ENCODE assay signal across 7 cellular contexts in genomic region chr16:10966563-10966962, GRCh38. TPM values are rescaled to one million over a fixed set of nuclear protein-coding genes. Genes with fewer than 3 reads are reported as not detected.
DNase-seq lines count a peak whose midpoint lies in the region; ATAC-seq and TF ChIP-seq lines count a peak whose summit lies in the region.
"Not testable (repeated sequence)": the region's sequence is repeated elsewhere in the genome, so short reads cannot be mapped to it uniquely, and the experiment has no call there.

No MANE protein-coding gene starts in this region.

- H3K9me3 ChIP-seq in T-helper 17 cell (ENCODE audit: control insufficient read depth, low read length, poor library complexity, severe bottlenecking): not testable (repeated sequence)

- H3K4me1 Mint-ChIP-seq in T-helper 17 cell: peaks cover 28% of the 10 kb centered on the region
- peaks cover 66% of the 10 kb centered on the region for H3K4me1 Mint-ChIP-seq in activated CD4-positive, alpha-beta memory T cell treated with anti-CD3 and anti-CD28 coated beads for 36 hours (ENCODE audit: low read depth)
- H3K4me1 Mint-ChIP-seq in activated T-helper 1 cell treated with anti-CD3 and anti-CD28 coated beads, Interleukin-12 subunit alpha, Interleukin-12 subunit beta, Interleukin-2, Interleukin-4 antibody, amounts not matched to agents 30 ng/mL and 10 ng/mL and 1 ng/mL, durations not matched to agents 14 hours and 24 hours and 36 hours (ENCODE audit: low read depth): peaks cover 76% of the 10 kb centered on the region
- peaks cover 41% of the 10 kb centered on the region for H3K4me1 Mint-ChIP-seq in activated naive CD8-positive, alpha-beta T cell (ENCODE audit: low read depth)
- peaks cover 48% of the 10 kb centered on the region for H3K4me1 Mint-ChIP-seq in stimulated activated effector memory CD8-positive, alpha-beta T cell treated with anti-CD3 and anti-CD28 coated beads, Interleukin-12 subunit alpha, Interleukin-12 subunit beta, amount 100 ng/mL, for 72 hours

- not testable (repeated sequence) for TF ChIP-seq CTCF in GM12865 (IDR thresholded peaks at IDR 0.05; ENCODE audit: insufficient read depth, low read depth, low read length, missing control alignments)

- not testable (repeated sequence) for H3K36me3 Mint-ChIP-seq in T-helper 17 cell (ENCODE audit: low read depth)
- peaks cover 55% of the 10 kb centered on the region for H3K36me3 Mint-ChIP-seq in activated CD4-positive, alpha-beta memory T cell treated with anti-CD3 and anti-CD28 coated beads for 36 hours
- peaks cover 52% of the 10 kb centered on the region for H3K36me3 Mint-ChIP-seq in activated T-helper 1 cell treated with anti-CD3 and anti-CD28 coated beads, Interleukin-12 subunit alpha, Interleukin-12 subunit beta, Interleukin-2, Interleukin-4 antibody, amounts not matched to agents 30 ng/mL and 10 ng/mL and 1 ng/mL, durations not matched to agents 14 hours and 24 hours and 36 hours (ENCODE audit: low read depth)
- peaks cover 17% of the 10 kb centered on the region for H3K36me3 Mint-ChIP-seq in activated naive CD8-positive, alpha-beta T cell
- peaks cover 49% of the 10 kb centered on the region for H3K36me3 Mint-ChIP-seq in stimulated activated effector memory CD8-positive, alpha-beta T cell treated with anti-CD3 and anti-CD28 coated beads, Interleukin-12 subunit alpha, Interleukin-12 subunit beta, amount 100 ng/mL, for 72 hours

- POLR2A ChIA-PET in activated CD4-positive, alpha-beta memory T cell treated with anti-CD3 and anti-CD28 coated beads for 36 hours (lab: Charles Lee): interaction anchor here (0.7 to 5.8 kb wide), 12 partner anchors 9 to 776 kb away, joined by 3 to 93 read pairs (median 9); partner anchors contain the start of genes SOCS1 and TXNDC11

- TF ChIP-seq POLR2A in erythroblast (IDR thresholded peaks at IDR 0.05; ENCODE audit: low read length): peak; percentile 23

- intact Hi-C loops in activated CD4-positive, alpha-beta memory T cell treated with anti-CD3 and anti-CD28 coated beads for 36 hours (cut with micrococcal nuclease): loop anchor here (5.0 to 10.0 kb wide), 5 partner anchors 216 to 1118 kb away; partner anchors contain the start of genes SNN and ZC3H7A
- intact Hi-C loops in activated T-helper 1 cell treated with anti-CD3 and anti-CD28 coated beads, Interleukin-12 subunit alpha, Interleukin-12 subunit beta, Interleukin-2, Interleukin-4 antibody, amounts not matched to agents 30 ng/mL and 10 ng/mL and 1 ng/mL, durations not matched to agents 14 hours and 24 hours and 36 hours (cut with micrococcal nuclease): not testable (repeated sequence)

- H3K27ac Mint-ChIP-seq in T-helper 17 cell: peak overlapping the region; percentile 97
- peak overlapping the region; percentile 98 for H3K27ac Mint-ChIP-seq in activated CD4-positive, alpha-beta memory T cell treated with anti-CD3 and anti-CD28 coated beads for 36 hours
- peak overlapping the region; percentile 97 for H3K27ac Mint-ChIP-seq in activated T-helper 1 cell treated with anti-CD3 and anti-CD28 coated beads, Interleukin-12 subunit alpha, Interleukin-12 subunit beta, Interleukin-2, Interleukin-4 antibody, amounts not matched to agents 30 ng/mL and 10 ng/mL and 1 ng/mL, durations not matched to agents 14 hours and 24 hours and 36 hours
- H3K27ac Mint-ChIP-seq in activated naive CD8-positive, alpha-beta T cell: peak overlapping the region; percentile 78
- H3K27ac Mint-ChIP-seq in stimulated activated effector memory CD8-positive, alpha-beta T cell treated with anti-CD3 and anti-CD28 coated beads, Interleukin-12 subunit alpha, Interleukin-12 subunit beta, amount 100 ng/mL, for 72 hours: peak overlapping the region; percentile 94

- not testable (repeated sequence) for H3K4me3 ChIP-seq in GM12865 (ENCODE audit: low read depth, low read length)

- H3K27me3 Mint-ChIP-seq in T-helper 17 cell; activated CD4-positive, alpha-beta memory T cell treated with anti-CD3 and anti-CD28 coated beads for 36 hours; activated T-helper 1 cell treated with anti-CD3 and anti-CD28 coated beads, Interleukin-12 subunit alpha, Interleukin-12 subunit beta, Interleukin-2, Interleukin-4 antibody, amounts not matched to agents 30 ng/mL and 10 ng/mL and 1 ng/mL, durations not matched to agents 14 hours and 24 hours and 36 hours (ENCODE audit: insufficient read depth); activated naive CD8-positive, alpha-beta T cell: not testable (repeated sequence)

- peak overlapping the region; percentile 39 for H3K4me3 Mint-ChIP-seq in T-helper 17 cell
- peak overlapping the region; percentile 34 for H3K4me3 Mint-ChIP-seq in activated CD4-positive, alpha-beta memory T cell treated with anti-CD3 and anti-CD28 coated beads for 36 hours
- peak overlapping the region; percentile 6 for H3K4me3 Mint-ChIP-seq in activated T-helper 1 cell treated with anti-CD3 and anti-CD28 coated beads, Interleukin-12 subunit alpha, Interleukin-12 subunit beta, Interleukin-2, Interleukin-4 antibody, amounts not matched to agents 30 ng/mL and 10 ng/mL and 1 ng/mL, durations not matched to agents 14 hours and 24 hours and 36 hours
- H3K4me3 Mint-ChIP-seq in activated naive CD8-positive, alpha-beta T cell: peak overlapping the region; percentile 31
- peak overlapping the region; percentile 67 for H3K4me3 Mint-ChIP-seq in stimulated activated effector memory CD8-positive, alpha-beta T cell treated with anti-CD3 and anti-CD28 coated beads, Interleukin-12 subunit alpha, Interleukin-12 subunit beta, amount 100 ng/mL, for 72 hours

- not testable (repeated sequence) for ATAC-seq in T-helper 17 cell; stimulated activated effector memory CD8-positive, alpha-beta T cell treated with anti-CD3 and anti-CD28 coated beads, Interleukin-12 subunit alpha, Interleukin-12 subunit beta, amount 100 ng/mL, for 72 hours

- peak; percentile 67 for DNase-seq in GM12865 (ENCODE audit: low read depth)
- not testable (repeated sequence) for DNase-seq in T-helper 17 cell; activated T-helper 1 cell treated with anti-CD3 and anti-CD28 coated beads, Interleukin-12 subunit alpha, Interleukin-12 subunit beta, Interleukin-2, Interleukin-4 antibody, amounts not matched to agents 30 ng/mL and 10 ng/mL and 1 ng/mL, durations not matched to agents 14 hours and 24 hours and 36 hours (ENCODE audit: low spot score); stimulated activated effector memory CD8-positive, alpha-beta T cell treated with anti-CD3 and anti-CD28 coated beads, Interleukin-12 subunit alpha, Interleukin-12 subunit beta, amount 100 ng/mL, for 72 hours (ENCODE audit: low spot score in 2 of 2)
- DNase-seq in activated CD4-positive, alpha-beta memory T cell treated with anti-CD3 and anti-CD28 coated beads for 36 hours: peak; percentile 70
- DNase-seq in erythroblast (lab: John Stamatoyannopoulos, UW): peak in 1 of 2 experiments; percentile 60

- CTCF ChIA-PET in activated CD4-positive, alpha-beta memory T cell treated with anti-CD3 and anti-CD28 coated beads for 36 hours (lab: Charles Lee): interaction anchor here (0.6 to 6.5 kb wide), 10 partner anchors 17 to 440 kb away, joined by 3 to 118 read pairs (median 30); partner anchors contain the start of gene SOCS1

- H3K9me3 Mint-ChIP-seq in activated CD4-positive, alpha-beta memory T cell treated with anti-CD3 and anti-CD28 coated beads for 36 hours: peaks cover 12% of the 10 kb centered on the region
- H3K9me3 Mint-ChIP-seq in activated T-helper 1 cell treated with anti-CD3 and anti-CD28 coated beads, Interleukin-12 subunit alpha, Interleukin-12 subunit beta, Interleukin-2, Interleukin-4 antibody, amounts not matched to agents 30 ng/mL and 10 ng/mL and 1 ng/mL, durations not matched to agents 14 hours and 24 hours and 36 hours: peaks cover 11% of the 10 kb centered on the region
- not testable (repeated sequence) for H3K9me3 Mint-ChIP-seq in activated naive CD8-positive, alpha-beta T cell (ENCODE audit: low read depth); stimulated activated effector memory CD8-positive, alpha-beta T cell treated with anti-CD3 and anti-CD28 coated beads, Interleukin-12 subunit alpha, Interleukin-12 subunit beta, amount 100 ng/mL, for 72 hours

RNA-seq across cellular contexts. Expression of gene CLEC16A, which starts 22.2 kb away (rescaled TPM):
- total RNA-seq in T-helper 17 cell: 10 to 100 TPM; 31.1 to 32.0 TPM
- total RNA-seq in activated CD4-positive, alpha-beta memory T cell treated with anti-CD3 and anti-CD28 coated beads for 36 hours: 10 to 100 TPM; 25.5 to 26.7 TPM
- 36.3 and 37.4 TPM in 2 replicates for total RNA-seq in activated T-helper 1 cell treated with anti-CD3 and anti-CD28 coated beads, Interleukin-12 subunit alpha, Interleukin-12 subunit beta, Interleukin-2, Interleukin-4 antibody, amounts not matched to agents 30 ng/mL and 10 ng/mL and 1 ng/mL, durations not matched to agents 14 hours and 24 hours and 36 hours

RNA-seq across cellular contexts. Expression of gene DEXI, which starts 24.3 kb away (rescaled TPM):
- 10 to 100 TPM; 14.2 to 15.1 TPM for total RNA-seq in T-helper 17 cell
- total RNA-seq in activated CD4-positive, alpha-beta memory T cell treated with anti-CD3 and anti-CD28 coated beads for 36 hours: 10 to 100 TPM; 35.1 to 38.2 TPM
- 36.2 and 40.8 TPM in 2 replicates for total RNA-seq in activated T-helper 1 cell treated with anti-CD3 and anti-CD28 coated beads, Interleukin-12 subunit alpha, Interleukin-12 subunit beta, Interleukin-2, Interleukin-4 antibody, amounts not matched to agents 30 ng/mL and 10 ng/mL and 1 ng/mL, durations not matched to agents 14 hours and 24 hours and 36 hours

Comparison
In these comparisons a context has a peak if more than half of its experiments do, and no peak if none do; other contexts are left out.
1. H3K4me3 Mint-ChIP-seq: peak in every context shown above with its lines; median percentile 67 in stimulated activated effector memory CD8-positive, alpha-beta T cell treated with anti-CD3 and anti-CD28 coated beads, Interleukin-12 subunit alpha, Interleukin-12 subunit beta, amount 100 ng/mL, for 72 hours; 39 in T-helper 17 cell; 34 in activated CD4-positive, alpha-beta memory T cell treated with anti-CD3 and anti-CD28 coated beads for 36 hours; 31 in activated naive CD8-positive, alpha-beta T cell; 6 in activated T-helper 1 cell treated with anti-CD3 and anti-CD28 coated beads, Interleukin-12 subunit alpha, Interleukin-12 subunit beta, Interleukin-2, Interleukin-4 antibody, amounts not matched to agents 30 ng/mL and 10 ng/mL and 1 ng/mL, durations not matched to agents 14 hours and 24 hours and 36 hours.